Comparison of ENCODE assay signal across 22 cellular contexts in genomic region chr10:6154566-6154965, GRCh38. TPM values are rescaled to one million over a fixed set of nuclear protein-coding genes. Genes with fewer than 3 reads are reported as not detected.
DNase-seq lines count a peak whose midpoint lies in the region; ATAC-seq and TF ChIP-seq lines count a peak whose summit lies in the region.
"Had no signal": no experiment of that assay in that cellular context is flagged by ENCODE, and none has a peak within 500 bp of the region (broad histone marks: within the 10 kb centered on the region; RNA-seq: fewer than 3 reads in every experiment).

No MANE protein-coding gene starts in this region.

- H3K27me3 Mint-ChIP-seq in activated naive CD4-positive, alpha-beta T cell treated with anti-CD3 and anti-CD28 coated beads, Interleukin-2, amount 50 U/mL, for 24 hours, result no peaks in the 10 kb centered on the region
- H3K27me3 Mint-ChIP-seq in neural progenitor cell (ENCODE audit: insufficient read depth, low read depth) (peaks cover 10% of the 10 kb centered on the region), type B pancreatic cell (peaks cover 3% of the 10 kb centered on the region)
- no peaks in the 10 kb centered on the region for H3K27me3 Mint-ChIP-seq in stimulated activated naive B cell treated with anti-CD40 and anti-IgM and Interleukin-4, amounts not matched to agents 10 μg/mL and 1 μg/mL and 100 μg/mL, for 72 hours
- H3K27me3 Mint-ChIP-seq: CD4-positive, CD25-positive, alpha-beta regulatory T cell had no signal

- no peak overlapping the region for H3K9ac ChIP-seq in neural progenitor cell
- H3K9ac ChIP-seq: BLaER1 had no signal

- no peak overlapping the region for H3K4me3 Mint-ChIP-seq in activated naive CD4-positive, alpha-beta T cell treated with anti-CD3 and anti-CD28 coated beads, Interleukin-2, amount 50 U/mL, for 24 hours
- H3K4me3 Mint-ChIP-seq in neural progenitor cell (peak overlapping the region; percentile 53), type B pancreatic cell (no peak overlapping the region)
- no peak overlapping the region for H3K4me3 Mint-ChIP-seq in stimulated activated naive B cell treated with anti-CD40 and anti-IgM and Interleukin-4, amounts not matched to agents 10 μg/mL and 1 μg/mL and 100 μg/mL, for 72 hours
- H3K4me3 Mint-ChIP-seq: CD4-positive, CD25-positive, alpha-beta regulatory T cell; HFFc6 had no signal

- no peaks in the 10 kb centered on the region for H3K4me1 ChIP-seq in neural progenitor cell

- no peaks in the 10 kb centered on the region for H3K36me3 ChIP-seq in neural progenitor cell
- H3K36me3 ChIP-seq in WERI-Rb-1, result no peaks in the 10 kb centered on the region
- H3K36me3 ChIP-seq: MG63 had no signal

- H3K27ac Mint-ChIP-seq in activated naive CD4-positive, alpha-beta T cell treated with anti-CD3 and anti-CD28 coated beads, Interleukin-2, amount 50 U/mL, for 24 hours, result peak overlapping the region; percentile 35
- H3K27ac Mint-ChIP-seq in activated naive CD4-positive, alpha-beta T cell treated with anti-CD3 and anti-CD28 coated beads, Interleukin-2, amount 50 U/mL, for 72 hours, result peak overlapping the region; percentile 4 to 14
- H3K27ac Mint-ChIP-seq in neural progenitor cell, result no peak overlapping the region
- H3K27ac Mint-ChIP-seq in stimulated activated naive B cell treated with anti-CD40 and anti-IgM and Interleukin-4, amounts not matched to agents 10 μg/mL and 1 μg/mL and 100 μg/mL, for 72 hours, result peak overlapping the region; percentile 67
- H3K27ac Mint-ChIP-seq in type B pancreatic cell, result no peak overlapping the region
- H3K27ac Mint-ChIP-seq: HFFc6 had no signal

- no peak for ATAC-seq in activated naive CD4-positive, alpha-beta T cell treated with anti-CD3 and anti-CD28 coated beads, Interleukin-2, amount 50 U/mL, for 72 hours
- no peak for ATAC-seq in stimulated activated naive B cell treated with anti-CD40 and anti-IgM and Interleukin-4, amounts not matched to agents 10 μg/mL and 1 μg/mL and 100 μg/mL, for 72 hours (replicated peaks)
- ATAC-seq in GM21717 (IDR thresholded peaks at IDR 0.05; ENCODE audit: unreplicated experiment), result no peak

- no peaks in the 10 kb centered on the region for H3K9me3 ChIP-seq in neural progenitor cell (ENCODE audit: low read depth)
- H3K9me3 ChIP-seq in WERI-Rb-1 (ENCODE audit: severe bottlenecking), result no peaks in the 10 kb centered on the region
- H3K9me3 ChIP-seq: MG63 had no signal

- no peak for DNase-seq in activated naive CD4-positive, alpha-beta T cell (lab: John Stamatoyannopoulos, UW)
- no peak for DNase-seq in activated naive CD4-positive, alpha-beta T cell treated with anti-CD3 and anti-CD28 coated beads, Interleukin-2, amount 50 U/mL, for 72 hours (ENCODE audit: low spot score in 2 of 2)
- DNase-seq in neural progenitor cell (ENCODE audit: low spot score) (no peak), type B pancreatic cell (ENCODE audit: extremely low spot score, unreplicated experiment) (no peak), WERI-Rb-1 (no peak)
- no peak for DNase-seq in stimulated activated naive B cell treated with anti-CD40 and anti-IgM and Interleukin-4, amounts not matched to agents 10 μg/mL and 1 μg/mL and 100 μg/mL, for 72 hours
- DNase-seq: CD4-positive, CD25-positive, alpha-beta regulatory T cell; DMS153; DND-41; HFFc6; KBM-7; MG63; NCI-H1105 treated with DMSO at 0.1 percent for 48 hours; NCI-H146; NCI-H1930; NCI-H2107; NCI-H524; NCI-H774; SIG-M5 had no signal

- TF ChIP-seq CTCF in neural progenitor cell (IDR thresholded peaks at IDR 0.05), result no peak
- no peak for TF ChIP-seq CTCF in type B pancreatic cell (conservative IDR thresholded peaks at IDR 0.05)
- TF ChIP-seq CTCF in WERI-Rb-1 (IDR thresholded peaks at IDR 0.05; ENCODE audit: low read depth, low read length), result no peak

- H3F3A ChIP-seq in neural progenitor cell (ENCODE audit: low read depth), result peaks cover 4% of the 10 kb centered on the region

- no peak overlapping the region for H2AFZ ChIP-seq in neural progenitor cell (replicated peaks)

- no peak overlapping the region for H3K4me2 ChIP-seq in neural progenitor cell
- H3K4me2 ChIP-seq: BLaER1 had no signal

- H3K4me1 Mint-ChIP-seq in activated naive CD4-positive, alpha-beta T cell treated with anti-CD3 and anti-CD28 coated beads, Interleukin-2, amount 50 U/mL, for 24 hours, result peaks cover 38% of the 10 kb centered on the region
- H3K4me1 Mint-ChIP-seq in neural progenitor cell (peaks cover 14% of the 10 kb centered on the region), type B pancreatic cell (ENCODE audit: unreplicated experiment) (peaks cover 10% of the 10 kb centered on the region)
- peaks cover 23 to 41% of the 10 kb centered on the region in 2 donors for H3K4me1 Mint-ChIP-seq in stimulated activated naive B cell treated with anti-CD40 and anti-IgM and Interleukin-4, amounts not matched to agents 10 μg/mL and 1 μg/mL and 100 μg/mL, for 72 hours

- H3K27ac ChIP-seq in neural progenitor cell, result no peak overlapping the region
- H3K27ac ChIP-seq in WERI-Rb-1, result no peak overlapping the region
- H3K27ac ChIP-seq: BLaER1 had no signal

- H3K27me3 ChIP-seq in neural progenitor cell (no peaks in the 10 kb centered on the region), WERI-Rb-1 (ENCODE audit: insufficient read depth, low read depth, severe bottlenecking) (peaks cover 12% of the 10 kb centered on the region)
- H3K27me3 ChIP-seq: BLaER1, MG63 had no signal

- no peaks in the 10 kb centered on the region for H3K79me2 ChIP-seq in neural progenitor cell (ENCODE audit: low read depth)

- H4K20me1 ChIP-seq in neural progenitor cell (ENCODE audit: low read depth), result peaks cover 22% of the 10 kb centered on the region

- no peak overlapping the region for H3K4me3 ChIP-seq in neural progenitor cell
- H3K4me3 ChIP-seq in WERI-Rb-1 (ENCODE audit: low read depth, low read length), result no peak overlapping the region
- H3K4me3 ChIP-seq: BLaER1, MG63 had no signal

- H3K36me3 Mint-ChIP-seq in activated naive CD4-positive, alpha-beta T cell treated with anti-CD3 and anti-CD28 coated beads, Interleukin-2, amount 50 U/mL, for 24 hours, result no peaks in the 10 kb centered on the region
- H3K36me3 Mint-ChIP-seq in activated naive CD4-positive, alpha-beta T cell treated with anti-CD3 and anti-CD28 coated beads, Interleukin-2, amount 50 U/mL, for 72 hours, result peaks cover 0 to 26% of the 10 kb centered on the region in 2 donors
- H3K36me3 Mint-ChIP-seq in neural progenitor cell (peaks cover 15% of the 10 kb centered on the region), type B pancreatic cell (peaks cover 9% of the 10 kb centered on the region)
- peaks cover 11 to 19% of the 10 kb centered on the region in 2 donors for H3K36me3 Mint-ChIP-seq in stimulated activated naive B cell treated with anti-CD40 and anti-IgM and Interleukin-4, amounts not matched to agents 10 μg/mL and 1 μg/mL and 100 μg/mL, for 72 hours

- H3K9me3 Mint-ChIP-seq in activated naive CD4-positive, alpha-beta T cell treated with anti-CD3 and anti-CD28 coated beads, Interleukin-2, amount 50 U/mL, for 24 hours, result no peaks in the 10 kb centered on the region
- H3K9me3 Mint-ChIP-seq in activated naive CD4-positive, alpha-beta T cell treated with anti-CD3 and anti-CD28 coated beads, Interleukin-2, amount 50 U/mL, for 72 hours, result no peaks in the 10 kb centered on the region
- H3K9me3 Mint-ChIP-seq in neural progenitor cell (peaks cover 9% of the 10 kb centered on the region), type B pancreatic cell (no peaks in the 10 kb centered on the region)
- no peaks in the 10 kb centered on the region for H3K9me3 Mint-ChIP-seq in stimulated activated naive B cell treated with anti-CD40 and anti-IgM and Interleukin-4, amounts not matched to agents 10 μg/mL and 1 μg/mL and 100 μg/mL, for 72 hours
- H3K9me3 Mint-ChIP-seq: HFFc6 had no signal

RNA-seq across cellular contexts. Expression of gene PFKFB3, which starts 48.2 kb away (rescaled TPM):
- 100 to 1,000 TPM in 1 of 2 donors, 10 to 100 TPM in 1; 77.0 to 181 TPM for total RNA-seq in activated naive CD4-positive, alpha-beta T cell treated with anti-CD3 and anti-CD28 coated beads, Interleukin-2, amount 50 U/mL, for 72 hours
- total RNA-seq in neural progenitor cell (ENCODE audit: low replicate concordance), result 28.8 and 52.2 TPM in 2 replicates
- 14.0 and 30.2 TPM in 2 replicates for total RNA-seq in type B pancreatic cell (ENCODE audit: low replicate concordance)

Comparison
In these comparisons a context has a peak if more than half of its experiments do, and no peak if none do; other contexts are left out.
1. H3K27ac Mint-ChIP-seq: peak in activated naive CD4-positive, alpha-beta T cell treated with anti-CD3 and anti-CD28 coated beads, Interleukin-2, amount 50 U/mL, for 24 hours (single experiment), activated naive CD4-positive, alpha-beta T cell treated with anti-CD3 and anti-CD28 coated beads, Interleukin-2, amount 50 U/mL, for 72 hours (2 of 2) and stimulated activated naive B cell treated with anti-CD40 and anti-IgM and Interleukin-4, amounts not matched to agents 10 μg/mL and 1 μg/mL and 100 μg/mL, for 72 hours (single experiment); none in neural progenitor cell (single experiment) and type B pancreatic cell (single experiment).